1 cellular context compared by ENCODE assay signal in the genomic region with DNA sequence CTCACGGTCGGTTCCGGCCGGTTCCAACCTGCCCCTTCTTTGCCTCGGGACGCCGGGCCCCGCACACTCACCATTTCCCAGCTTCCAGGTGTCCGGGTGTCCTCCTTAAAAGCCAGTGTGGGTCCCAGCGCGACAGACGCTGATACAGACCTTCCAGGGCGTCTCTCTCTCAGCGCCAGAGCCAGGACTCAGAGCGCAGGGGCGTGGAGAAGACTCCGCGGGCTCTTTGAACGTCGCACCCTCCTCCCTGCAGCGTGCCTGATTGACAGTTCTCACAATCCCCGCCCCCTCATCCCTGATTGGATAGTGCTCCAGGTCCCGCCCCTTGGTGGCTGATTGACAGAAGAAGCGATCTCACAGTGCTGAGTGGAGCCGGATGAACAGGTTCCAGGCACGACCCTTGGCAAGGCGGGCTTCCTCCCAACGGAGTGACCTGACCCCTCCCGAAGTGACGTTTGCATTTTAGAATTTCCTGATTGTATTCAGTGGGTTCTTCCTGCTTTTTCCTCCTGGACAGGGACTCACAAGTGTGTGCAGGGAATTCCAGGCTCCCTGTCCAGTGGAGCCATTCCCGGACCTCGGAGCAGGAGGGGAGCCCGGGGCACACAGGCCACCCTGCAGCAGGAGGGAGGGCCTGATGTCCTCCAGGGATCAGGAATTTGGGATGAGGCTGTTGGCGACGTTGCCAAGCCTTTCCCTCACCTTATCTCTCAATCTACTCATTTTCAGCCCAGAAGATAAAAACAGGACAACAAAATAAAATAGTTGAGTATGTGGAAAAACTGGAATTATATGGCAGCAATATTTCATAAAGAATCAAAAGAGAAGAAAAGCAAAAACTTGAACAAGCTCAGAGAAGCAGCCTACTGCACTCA.
TF ChIP-seq lines count a peak whose summit lies in the region.

A gene (minus strand): TSS at position 201 of the 875 bp plus-strand sequence. CDS start 127 bp downstream, at position 74.

TF ChIP-seq in HepG2, 621 proteins besides CTCF, POLR2A, EP300 and RAD21 (continued from another document and continues in another):
- TF ChIP-seq, protein P1, sequence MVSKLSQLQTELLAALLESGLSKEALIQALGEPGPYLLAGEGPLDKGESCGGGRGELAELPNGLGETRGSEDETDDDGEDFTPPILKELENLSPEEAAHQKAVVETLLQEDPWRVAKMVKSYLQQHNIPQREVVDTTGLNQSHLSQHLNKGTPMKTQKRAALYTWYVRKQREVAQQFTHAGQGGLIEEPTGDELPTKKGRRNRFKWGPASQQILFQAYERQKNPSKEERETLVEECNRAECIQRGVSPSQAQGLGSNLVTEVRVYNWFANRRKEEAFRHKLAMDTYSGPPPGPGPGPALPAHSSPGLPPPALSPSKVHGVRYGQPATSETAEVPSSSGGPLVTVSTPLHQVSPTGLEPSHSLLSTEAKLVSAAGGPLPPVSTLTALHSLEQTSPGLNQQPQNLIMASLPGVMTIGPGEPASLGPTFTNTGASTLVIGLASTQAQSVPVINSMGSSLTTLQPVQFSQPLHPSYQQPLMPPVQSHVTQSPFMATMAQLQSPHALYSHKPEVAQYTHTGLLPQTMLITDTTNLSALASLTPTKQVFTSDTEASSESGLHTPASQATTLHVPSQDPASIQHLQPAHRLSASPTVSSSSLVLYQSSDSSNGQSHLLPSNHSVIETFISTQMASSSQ (IDR thresholded peaks at IDR 0.05; ENCODE audit: low read depth) = peak; percentile 49; the same call in 1 of the 2 replicates
- TF ChIP-seq, protein P1 (CRISPR knock-in tag; IDR thresholded peaks at IDR 0.05; ENCODE audit: borderline replicate concordance) = peak; percentile 58; the same call in 1 of the 2 replicates
- TF ChIP-seq, protein P2, sequence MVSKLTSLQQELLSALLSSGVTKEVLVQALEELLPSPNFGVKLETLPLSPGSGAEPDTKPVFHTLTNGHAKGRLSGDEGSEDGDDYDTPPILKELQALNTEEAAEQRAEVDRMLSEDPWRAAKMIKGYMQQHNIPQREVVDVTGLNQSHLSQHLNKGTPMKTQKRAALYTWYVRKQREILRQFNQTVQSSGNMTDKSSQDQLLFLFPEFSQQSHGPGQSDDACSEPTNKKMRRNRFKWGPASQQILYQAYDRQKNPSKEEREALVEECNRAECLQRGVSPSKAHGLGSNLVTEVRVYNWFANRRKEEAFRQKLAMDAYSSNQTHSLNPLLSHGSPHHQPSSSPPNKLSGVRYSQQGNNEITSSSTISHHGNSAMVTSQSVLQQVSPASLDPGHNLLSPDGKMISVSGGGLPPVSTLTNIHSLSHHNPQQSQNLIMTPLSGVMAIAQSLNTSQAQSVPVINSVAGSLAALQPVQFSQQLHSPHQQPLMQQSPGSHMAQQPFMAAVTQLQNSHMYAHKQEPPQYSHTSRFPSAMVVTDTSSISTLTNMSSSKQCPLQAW (CRISPR knock-in tag; IDR thresholded peaks at IDR 0.05) = peak; percentile 67
- TF ChIP-seq, protein P3, sequence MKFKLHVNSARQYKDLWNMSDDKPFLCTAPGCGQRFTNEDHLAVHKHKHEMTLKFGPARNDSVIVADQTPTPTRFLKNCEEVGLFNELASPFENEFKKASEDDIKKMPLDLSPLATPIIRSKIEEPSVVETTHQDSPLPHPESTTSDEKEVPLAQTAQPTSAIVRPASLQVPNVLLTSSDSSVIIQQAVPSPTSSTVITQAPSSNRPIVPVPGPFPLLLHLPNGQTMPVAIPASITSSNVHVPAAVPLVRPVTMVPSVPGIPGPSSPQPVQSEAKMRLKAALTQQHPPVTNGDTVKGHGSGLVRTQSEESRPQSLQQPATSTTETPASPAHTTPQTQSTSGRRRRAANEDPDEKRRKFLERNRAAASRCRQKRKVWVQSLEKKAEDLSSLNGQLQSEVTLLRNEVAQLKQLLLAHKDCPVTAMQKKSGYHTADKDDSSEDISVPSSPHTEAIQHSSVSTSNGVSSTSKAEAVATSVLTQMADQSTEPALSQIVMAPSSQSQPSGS (CRISPR knock-in tag; IDR thresholded peaks at IDR 0.05) = peak; percentile 59
- TF ChIP-seq RARA (CRISPR knock-in tag; IDR thresholded peaks at IDR 0.05) = peak; percentile 45
- TF ChIP-seq, protein P4, sequence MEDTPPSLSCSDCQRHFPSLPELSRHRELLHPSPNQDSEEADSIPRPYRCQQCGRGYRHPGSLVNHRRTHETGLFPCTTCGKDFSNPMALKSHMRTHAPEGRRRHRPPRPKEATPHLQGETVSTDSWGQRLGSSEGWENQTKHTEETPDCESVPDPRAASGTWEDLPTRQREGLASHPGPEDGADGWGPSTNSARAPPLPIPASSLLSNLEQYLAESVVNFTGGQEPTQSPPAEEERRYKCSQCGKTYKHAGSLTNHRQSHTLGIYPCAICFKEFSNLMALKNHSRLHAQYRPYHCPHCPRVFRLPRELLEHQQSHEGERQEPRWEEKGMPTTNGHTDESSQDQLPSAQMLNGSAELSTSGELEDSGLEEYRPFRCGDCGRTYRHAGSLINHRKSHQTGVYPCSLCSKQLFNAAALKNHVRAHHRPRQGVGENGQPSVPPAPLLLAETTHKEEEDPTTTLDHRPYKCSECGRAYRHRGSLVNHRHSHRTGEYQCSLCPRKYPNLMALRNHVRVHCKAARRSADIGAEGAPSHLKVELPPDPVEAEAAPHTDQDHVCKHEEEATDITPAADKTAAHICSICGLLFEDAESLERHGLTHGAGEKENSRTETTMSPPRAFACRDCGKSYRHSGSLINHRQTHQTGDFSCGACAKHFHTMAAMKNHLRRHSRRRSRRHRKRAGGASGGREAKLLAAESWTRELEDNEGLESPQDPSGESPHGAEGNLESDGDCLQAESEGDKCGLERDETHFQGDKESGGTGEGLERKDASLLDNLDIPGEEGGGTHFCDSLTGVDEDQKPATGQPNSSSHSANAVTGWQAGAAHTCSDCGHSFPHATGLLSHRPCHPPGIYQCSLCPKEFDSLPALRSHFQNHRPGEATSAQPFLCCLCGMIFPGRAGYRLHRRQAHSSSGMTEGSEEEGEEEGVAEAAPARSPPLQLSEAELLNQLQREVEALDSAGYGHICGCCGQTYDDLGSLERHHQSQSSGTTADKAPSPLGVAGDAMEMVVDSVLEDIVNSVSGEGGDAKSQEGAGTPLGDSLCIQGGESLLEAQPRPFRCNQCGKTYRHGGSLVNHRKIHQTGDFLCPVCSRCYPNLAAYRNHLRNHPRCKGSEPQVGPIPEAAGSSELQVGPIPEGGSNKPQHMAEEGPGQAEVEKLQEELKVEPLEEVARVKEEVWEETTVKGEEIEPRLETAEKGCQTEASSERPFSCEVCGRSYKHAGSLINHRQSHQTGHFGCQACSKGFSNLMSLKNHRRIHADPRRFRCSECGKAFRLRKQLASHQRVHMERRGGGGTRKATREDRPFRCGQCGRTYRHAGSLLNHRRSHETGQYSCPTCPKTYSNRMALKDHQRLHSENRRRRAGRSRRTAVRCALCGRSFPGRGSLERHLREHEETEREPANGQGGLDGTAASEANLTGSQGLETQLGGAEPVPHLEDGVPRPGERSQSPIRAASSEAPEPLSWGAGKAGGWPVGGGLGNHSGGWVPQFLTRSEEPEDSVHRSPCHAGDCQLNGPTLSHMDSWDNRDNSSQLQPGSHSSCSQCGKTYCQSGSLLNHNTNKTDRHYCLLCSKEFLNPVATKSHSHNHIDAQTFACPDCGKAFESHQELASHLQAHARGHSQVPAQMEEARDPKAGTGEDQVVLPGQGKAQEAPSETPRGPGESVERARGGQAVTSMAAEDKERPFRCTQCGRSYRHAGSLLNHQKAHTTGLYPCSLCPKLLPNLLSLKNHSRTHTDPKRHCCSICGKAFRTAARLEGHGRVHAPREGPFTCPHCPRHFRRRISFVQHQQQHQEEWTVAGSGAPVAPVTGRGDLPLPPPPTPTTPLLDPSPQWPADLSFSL (CRISPR knock-in tag; IDR thresholded peaks at IDR 0.05) = peak; percentile 41; the same call in 1 of the 2 replicates
- TF ChIP-seq ZNF782 (CRISPR knock-in tag; IDR thresholded peaks at IDR 0.05; ENCODE audit: borderline replicate concordance) = no peak
- no peak for TF ChIP-seq ZSCAN30 (CRISPR knock-in tag; IDR thresholded peaks at IDR 0.05)
- peak; percentile 69 for TF ChIP-seq TAF1 (CRISPR knock-in tag; IDR thresholded peaks at IDR 0.05)
- peak; percentile 53; the same call in 1 of the 2 replicates for TF ChIP-seq ARID2 (CRISPR knock-in tag; IDR thresholded peaks at IDR 0.05; ENCODE audit: borderline replicate concordance)
- no peak for TF ChIP-seq ZNF562 (CRISPR knock-in tag; IDR thresholded peaks at IDR 0.05; ENCODE audit: borderline replicate concordance)
- TF ChIP-seq ZNF816 (CRISPR knock-in tag; IDR thresholded peaks at IDR 0.05; ENCODE audit: borderline replicate concordance) = no peak
- peak; percentile 49; the same call in 1 of the 2 replicates for TF ChIP-seq MIXL1 (CRISPR knock-in tag; IDR thresholded peaks at IDR 0.05)
- TF ChIP-seq ZNF317 (CRISPR knock-in tag; IDR thresholded peaks at IDR 0.05) = peak; percentile 25; the same call in 1 of the 2 replicates
- no peak for TF ChIP-seq CHCHD3 (CRISPR knock-in tag; IDR thresholded peaks at IDR 0.05)
- TF ChIP-seq ELF3 (CRISPR knock-in tag; IDR thresholded peaks at IDR 0.05) = peak; percentile 84
- TF ChIP-seq, protein P5, sequence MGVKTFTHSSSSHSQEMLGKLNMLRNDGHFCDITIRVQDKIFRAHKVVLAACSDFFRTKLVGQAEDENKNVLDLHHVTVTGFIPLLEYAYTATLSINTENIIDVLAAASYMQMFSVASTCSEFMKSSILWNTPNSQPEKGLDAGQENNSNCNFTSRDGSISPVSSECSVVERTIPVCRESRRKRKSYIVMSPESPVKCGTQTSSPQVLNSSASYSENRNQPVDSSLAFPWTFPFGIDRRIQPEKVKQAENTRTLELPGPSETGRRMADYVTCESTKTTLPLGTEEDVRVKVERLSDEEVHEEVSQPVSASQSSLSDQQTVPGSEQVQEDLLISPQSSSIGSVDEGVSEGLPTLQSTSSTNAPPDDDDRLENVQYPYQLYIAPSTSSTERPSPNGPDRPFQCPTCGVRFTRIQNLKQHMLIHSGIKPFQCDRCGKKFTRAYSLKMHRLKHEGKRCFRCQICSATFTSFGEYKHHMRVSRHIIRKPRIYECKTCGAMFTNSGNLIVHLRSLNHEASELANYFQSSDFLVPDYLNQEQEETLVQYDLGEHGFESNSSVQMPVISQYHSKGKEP (CRISPR knock-in tag; IDR thresholded peaks at IDR 0.05) = no peak
- TF ChIP-seq ZNF605 (CRISPR knock-in tag; IDR thresholded peaks at IDR 0.05) = no peak
- TF ChIP-seq, protein P6, sequence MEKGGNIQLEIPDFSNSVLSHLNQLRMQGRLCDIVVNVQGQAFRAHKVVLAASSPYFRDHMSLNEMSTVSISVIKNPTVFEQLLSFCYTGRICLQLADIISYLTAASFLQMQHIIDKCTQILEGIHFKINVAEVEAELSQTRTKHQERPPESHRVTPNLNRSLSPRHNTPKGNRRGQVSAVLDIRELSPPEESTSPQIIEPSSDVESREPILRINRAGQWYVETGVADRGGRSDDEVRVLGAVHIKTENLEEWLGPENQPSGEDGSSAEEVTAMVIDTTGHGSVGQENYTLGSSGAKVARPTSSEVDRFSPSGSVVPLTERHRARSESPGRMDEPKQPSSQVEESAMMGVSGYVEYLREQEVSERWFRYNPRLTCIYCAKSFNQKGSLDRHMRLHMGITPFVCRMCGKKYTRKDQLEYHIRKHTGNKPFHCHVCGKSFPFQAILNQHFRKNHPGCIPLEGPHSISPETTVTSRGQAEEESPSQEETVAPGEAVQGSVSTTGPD (CRISPR knock-in tag; IDR thresholded peaks at IDR 0.05) = no peak
- TF ChIP-seq SRY (CRISPR knock-in tag; IDR thresholded peaks at IDR 0.05) = no peak
- peak; percentile 89 for TF ChIP-seq POLR2G (IDR thresholded peaks at IDR 0.05; ENCODE audit: low read depth, low read length)
- peak; percentile 90 for TF ChIP-seq ZSCAN25 (CRISPR knock-in tag; IDR thresholded peaks at IDR 0.05)
- TF ChIP-seq ATRX (CRISPR knock-in tag; IDR thresholded peaks at IDR 0.05; ENCODE audit: borderline replicate concordance) = no peak
- peak; percentile 22; the same call in 1 of the 2 replicates for TF ChIP-seq HDAC1 (CRISPR knock-in tag; IDR thresholded peaks at IDR 0.05)
- TF ChIP-seq, protein P7, sequence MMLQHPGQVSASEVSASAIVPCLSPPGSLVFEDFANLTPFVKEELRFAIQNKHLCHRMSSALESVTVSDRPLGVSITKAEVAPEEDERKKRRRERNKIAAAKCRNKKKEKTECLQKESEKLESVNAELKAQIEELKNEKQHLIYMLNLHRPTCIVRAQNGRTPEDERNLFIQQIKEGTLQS (CRISPR knock-in tag; IDR thresholded peaks at IDR 0.05) = peak; percentile 27
- no peak for TF ChIP-seq MTA1 (CRISPR knock-in tag; IDR thresholded peaks at IDR 0.05; ENCODE audit: borderline replicate concordance)
- TF ChIP-seq GATAD1 (CRISPR knock-in tag; IDR thresholded peaks at IDR 0.05) = peak; percentile 48; the same call in 1 of the 2 replicates
- TF ChIP-seq ZNF678 (CRISPR knock-in tag; IDR thresholded peaks at IDR 0.05) = no peak
- no peak for TF ChIP-seq NBN (conservative IDR thresholded peaks at IDR 0.05)
- TF ChIP-seq, protein P8, sequence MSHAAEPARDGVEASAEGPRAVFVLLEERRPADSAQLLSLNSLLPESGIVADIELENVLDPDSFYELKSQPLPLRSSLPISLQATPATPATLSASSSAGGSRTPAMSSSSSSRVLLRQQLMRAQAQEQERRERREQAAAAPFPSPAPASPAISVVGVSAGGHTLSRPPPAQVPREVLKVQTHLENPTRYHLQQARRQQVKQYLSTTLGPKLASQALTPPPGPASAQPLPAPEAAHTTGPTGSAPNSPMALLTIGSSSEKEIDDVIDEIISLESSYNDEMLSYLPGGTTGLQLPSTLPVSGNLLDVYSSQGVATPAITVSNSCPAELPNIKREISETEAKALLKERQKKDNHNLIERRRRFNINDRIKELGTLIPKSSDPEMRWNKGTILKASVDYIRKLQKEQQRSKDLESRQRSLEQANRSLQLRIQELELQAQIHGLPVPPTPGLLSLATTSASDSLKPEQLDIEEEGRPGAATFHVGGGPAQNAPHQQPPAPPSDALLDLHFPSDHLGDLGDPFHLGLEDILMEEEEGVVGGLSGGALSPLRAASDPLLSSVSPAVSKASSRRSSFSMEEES (CRISPR knock-in tag; IDR thresholded peaks at IDR 0.05) = peak; percentile 46; the same call in 1 of the 2 replicates
- TF ChIP-seq SMAD1 (CRISPR knock-in tag; IDR thresholded peaks at IDR 0.05; ENCODE audit: borderline replicate concordance, low read depth) = 0 out of 2 replicates have a peak, but pooled peaks have one; percentile 11
- TF ChIP-seq GPN1 (CRISPR knock-in tag; IDR thresholded peaks at IDR 0.05; ENCODE audit: borderline replicate concordance) = no peak
- TF ChIP-seq ZNF326 (CRISPR knock-in tag; IDR thresholded peaks at IDR 0.05; ENCODE audit: borderline replicate concordance) = no peak
- peak; percentile 64; the same call in 1 of the 2 replicates for TF ChIP-seq KDM5A (IDR thresholded peaks at IDR 0.05; ENCODE audit: borderline replicate concordance, low read length)
- TF ChIP-seq MYNN (CRISPR knock-in tag; IDR thresholded peaks at IDR 0.05; ENCODE audit: low read depth) = no peak
- no peak for TF ChIP-seq ZSCAN21 (CRISPR knock-in tag; IDR thresholded peaks at IDR 0.05; ENCODE audit: borderline replicate concordance)
